8 cellular contexts compared by ENCODE assay signal in genomic region chr3:197734667-197735318, GRCh38. TPM values are rescaled to one million over a fixed set of nuclear protein-coding genes. Genes with fewer than 3 reads are reported as not detected.
A peak's percentile ranks its signal among the peaks of the same experiment; 100 is the strongest.
DNase-seq lines count a peak whose midpoint lies in the region; ATAC-seq and TF ChIP-seq lines count a peak whose summit lies in the region.

No MANE protein-coding gene starts in this region.

- H3F3A ChIP-seq in OCI-LY1 (ENCODE audit: insufficient read depth, low read length), result peaks cover 12% of the 10 kb centered on the region; the same call in 1 of the 2 replicates

- H3K4me1 Mint-ChIP-seq in nephron, result peaks cover 14% of the 10 kb centered on the region

- H3K27ac Mint-ChIP-seq in nephron, result no peak overlapping the region

- no peak overlapping the region for H2AFZ ChIP-seq in OCI-LY1 (ENCODE audit: low read length)

- H3K27me3 ChIP-seq in OCI-LY1 (ENCODE audit: insufficient read depth, low read length), result no peaks in the 10 kb centered on the region

- no peak for TF ChIP-seq CTCF in OCI-LY1 (IDR thresholded peaks at IDR 0.05; ENCODE audit: low read length)
- no peak for TF ChIP-seq CTCF in nephron (IDR thresholded peaks at IDR 0.05; ENCODE audit: unreplicated experiment in 3 of 3)

- H3K9me3 ChIP-seq in OCI-LY1 (ENCODE audit: low read length), result no peaks in the 10 kb centered on the region

- no peaks in the 10 kb centered on the region for H3K9me2 ChIP-seq in OCI-LY1 (ENCODE audit: low read depth, low read length)

- H4K20me1 ChIP-seq in OCI-LY1 (ENCODE audit: insufficient read depth, low read length), result no peaks in the 10 kb centered on the region

- H3K4me3 ChIP-seq in OCI-LY1 (ENCODE audit: low read depth, low read length, poor library complexity, severe bottlenecking), result peak overlapping the region; percentile 97

- H3K36me3 ChIP-seq in OCI-LY1 (ENCODE audit: insufficient read depth, low read length), result peaks cover 25% of the 10 kb centered on the region; the same call in 1 of the 2 replicates

- H3K27ac ChIP-seq in OCI-LY1 (ENCODE audit: low read depth, low read length, poor library complexity, severe bottlenecking), result peak overlapping the region; percentile 97

- H3K27me3 Mint-ChIP-seq in nephron (ENCODE audit: low read depth), result peaks cover 4% of the 10 kb centered on the region

- ATAC-seq in GM18867 (IDR thresholded peaks at IDR 0.05; ENCODE audit: unreplicated experiment) (peak; percentile 38), HG02678 (IDR thresholded peaks at IDR 0.05; ENCODE audit: unreplicated experiment) (peak; percentile 38)

- peaks cover 66% of the 10 kb centered on the region for H3K4me1 ChIP-seq in OCI-LY1 (ENCODE audit: insufficient read depth, low read length, severe bottlenecking)

- DNase-seq in dermis blood vessel endothelial cell (no peak), NCI-H524 (lab: John Stamatoyannopoulos, UW) (no peak), DMS79 (lab: John Stamatoyannopoulos, UW) (no peak), NCI-H1694 (lab: John Stamatoyannopoulos, UW) (no peak)

- H3K9me3 Mint-ChIP-seq in nephron, result peaks cover 2% of the 10 kb centered on the region

- no peaks in the 10 kb centered on the region for H3K36me3 Mint-ChIP-seq in nephron (ENCODE audit: low read depth)

- H3K4me3 Mint-ChIP-seq in nephron, result peak overlapping the region; percentile 59 to 73 (median 69)

- peak overlapping the region; percentile 94 for H3K9ac ChIP-seq in OCI-LY1 (ENCODE audit: low read length)

- H3K79me2 ChIP-seq in OCI-LY1 (ENCODE audit: insufficient read depth, low read length), result peaks cover 42% of the 10 kb centered on the region

- H3K4me2 ChIP-seq in OCI-LY1 (ENCODE audit: low read length), result peak overlapping the region; percentile 70

RNA-seq across cellular contexts. Expression of gene RUBCN, which starts 1.9 kb away (rescaled TPM):
- 8.8 and 15.3 TPM in 2 replicates for total RNA-seq in dermis blood vessel endothelial cell

RNA-seq across cellular contexts. Expression of gene FYTTD1, which starts 14.9 kb away (rescaled TPM):
- 73.2 and 110 TPM in 2 replicates for total RNA-seq in dermis blood vessel endothelial cell

RNA-seq across cellular contexts. Expression of gene LRCH3, which starts 56.3 kb away (rescaled TPM):
- total RNA-seq in dermis blood vessel endothelial cell, result 82.4 and 154 TPM in 2 replicates
